ENCODE assay signal across 2 cellular contexts in the genomic region with DNA sequence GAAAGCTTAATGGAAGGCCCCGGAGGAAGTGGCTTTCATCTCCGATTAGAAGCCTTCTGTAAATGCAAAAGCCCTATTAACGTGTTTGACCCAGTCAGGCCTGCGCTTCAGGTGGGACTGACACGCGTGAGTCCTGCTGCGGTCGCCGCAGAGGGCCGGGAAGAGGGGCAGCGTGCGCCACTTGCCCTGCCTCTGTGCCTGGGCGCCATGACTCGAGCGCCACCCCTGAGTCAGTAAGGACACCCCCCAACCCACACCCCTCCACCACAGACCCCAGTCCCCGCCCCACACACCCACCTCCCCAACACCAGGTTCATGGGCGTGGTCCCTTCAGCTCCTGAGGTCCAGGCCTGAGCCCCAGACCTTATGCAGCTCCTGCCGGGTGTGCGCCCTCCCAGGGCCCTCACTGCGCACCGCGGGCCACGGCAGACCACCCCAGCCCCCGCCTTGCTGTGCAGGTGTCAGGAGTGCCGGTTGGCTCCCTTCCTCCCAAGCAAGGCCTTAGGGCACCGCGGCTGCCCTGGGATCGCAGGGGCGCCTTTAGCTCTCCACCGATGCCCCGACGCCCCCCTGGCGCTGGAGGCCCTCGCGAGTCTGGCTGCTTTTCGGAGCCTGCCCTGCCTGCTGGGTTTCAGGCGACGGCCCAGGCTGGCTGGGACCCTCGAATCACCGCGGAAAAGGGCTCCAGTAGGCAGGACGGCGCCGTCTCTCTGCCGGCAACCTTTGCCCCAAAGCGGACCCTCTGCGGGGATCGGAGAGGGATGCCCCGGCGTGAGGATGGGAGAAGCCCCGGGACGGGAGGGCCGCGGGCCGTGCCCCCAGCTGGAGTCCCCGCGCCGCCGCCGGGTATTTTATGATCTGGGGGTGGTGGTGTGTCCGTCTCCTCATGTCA.
TF ChIP-seq lines count a peak whose summit lies in the region.

No MANE protein-coding gene starts in this region.

TF ChIP-seq in SK-N-SH, 30 proteins besides CTCF, POLR2A, EP300 and RAD21 (continued from another document):
- TF ChIP-seq, protein P1, sequence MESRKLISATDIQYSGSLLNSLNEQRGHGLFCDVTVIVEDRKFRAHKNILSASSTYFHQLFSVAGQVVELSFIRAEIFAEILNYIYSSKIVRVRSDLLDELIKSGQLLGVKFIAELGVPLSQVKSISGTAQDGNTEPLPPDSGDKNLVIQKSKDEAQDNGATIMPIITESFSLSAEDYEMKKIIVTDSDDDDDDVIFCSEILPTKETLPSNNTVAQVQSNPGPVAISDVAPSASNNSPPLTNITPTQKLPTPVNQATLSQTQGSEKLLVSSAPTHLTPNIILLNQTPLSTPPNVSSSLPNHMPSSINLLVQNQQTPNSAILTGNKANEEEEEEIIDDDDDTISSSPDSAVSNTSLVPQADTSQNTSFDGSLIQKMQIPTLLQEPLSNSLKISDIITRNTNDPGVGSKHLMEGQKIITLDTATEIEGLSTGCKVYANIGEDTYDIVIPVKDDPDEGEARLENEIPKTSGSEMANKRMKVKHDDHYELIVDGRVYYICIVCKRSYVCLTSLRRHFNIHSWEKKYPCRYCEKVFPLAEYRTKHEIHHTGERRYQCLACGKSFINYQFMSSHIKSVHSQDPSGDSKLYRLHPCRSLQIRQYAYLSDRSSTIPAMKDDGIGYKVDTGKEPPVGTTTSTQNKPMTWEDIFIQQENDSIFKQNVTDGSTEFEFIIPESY (IDR thresholded peaks at IDR 0.05; ENCODE audit: borderline replicate concordance, low read depth), result no peak
- TF ChIP-seq MXI1 (IDR thresholded peaks at IDR 0.05; ENCODE audit: low read depth, low read length), result no peak
- TF ChIP-seq NRF1 (IDR thresholded peaks at IDR 0.05; ENCODE audit: low read depth, low read length), result no peak
- TF ChIP-seq FOSL2 (IDR thresholded peaks at IDR 0.05; ENCODE audit: borderline replicate concordance, low read depth), result no peak
- TF ChIP-seq RFX5 (IDR thresholded peaks at IDR 0.05; ENCODE audit: low read length), result no peak
- TF ChIP-seq TAF1 (IDR thresholded peaks at IDR 0.05; ENCODE audit: borderline replicate concordance, low read depth, low read length), result no peak
- no peak for TF ChIP-seq GABPA (IDR thresholded peaks at IDR 0.05; ENCODE audit: low read depth)
- TF ChIP-seq MEF2A (IDR thresholded peaks at IDR 0.05; ENCODE audit: borderline replicate concordance, low read depth), result no peak
- no peak for TF ChIP-seq PBX3 (IDR thresholded peaks at IDR 0.05)
- TF ChIP-seq, protein P2, sequence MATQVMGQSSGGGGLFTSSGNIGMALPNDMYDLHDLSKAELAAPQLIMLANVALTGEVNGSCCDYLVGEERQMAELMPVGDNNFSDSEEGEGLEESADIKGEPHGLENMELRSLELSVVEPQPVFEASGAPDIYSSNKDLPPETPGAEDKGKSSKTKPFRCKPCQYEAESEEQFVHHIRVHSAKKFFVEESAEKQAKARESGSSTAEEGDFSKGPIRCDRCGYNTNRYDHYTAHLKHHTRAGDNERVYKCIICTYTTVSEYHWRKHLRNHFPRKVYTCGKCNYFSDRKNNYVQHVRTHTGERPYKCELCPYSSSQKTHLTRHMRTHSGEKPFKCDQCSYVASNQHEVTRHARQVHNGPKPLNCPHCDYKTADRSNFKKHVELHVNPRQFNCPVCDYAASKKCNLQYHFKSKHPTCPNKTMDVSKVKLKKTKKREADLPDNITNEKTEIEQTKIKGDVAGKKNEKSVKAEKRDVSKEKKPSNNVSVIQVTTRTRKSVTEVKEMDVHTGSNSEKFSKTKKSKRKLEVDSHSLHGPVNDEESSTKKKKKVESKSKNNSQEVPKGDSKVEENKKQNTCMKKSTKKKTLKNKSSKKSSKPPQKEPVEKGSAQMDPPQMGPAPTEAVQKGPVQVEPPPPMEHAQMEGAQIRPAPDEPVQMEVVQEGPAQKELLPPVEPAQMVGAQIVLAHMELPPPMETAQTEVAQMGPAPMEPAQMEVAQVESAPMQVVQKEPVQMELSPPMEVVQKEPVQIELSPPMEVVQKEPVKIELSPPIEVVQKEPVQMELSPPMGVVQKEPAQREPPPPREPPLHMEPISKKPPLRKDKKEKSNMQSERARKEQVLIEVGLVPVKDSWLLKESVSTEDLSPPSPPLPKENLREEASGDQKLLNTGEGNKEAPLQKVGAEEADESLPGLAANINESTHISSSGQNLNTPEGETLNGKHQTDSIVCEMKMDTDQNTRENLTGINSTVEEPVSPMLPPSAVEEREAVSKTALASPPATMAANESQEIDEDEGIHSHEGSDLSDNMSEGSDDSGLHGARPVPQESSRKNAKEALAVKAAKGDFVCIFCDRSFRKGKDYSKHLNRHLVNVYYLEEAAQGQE (IDR thresholded peaks at IDR 0.05; ENCODE audit: low read depth, low read length), result no peak
- TF ChIP-seq NFIC (IDR thresholded peaks at IDR 0.05; ENCODE audit: borderline replicate concordance), result no peak
- TF ChIP-seq RCOR1 (IDR thresholded peaks at IDR 0.05; ENCODE audit: low read length), result no peak
- TF ChIP-seq JUND (IDR thresholded peaks at IDR 0.05), result no peak
- no peak for TF ChIP-seq FOXJ3 (CRISPR knock-in tag; IDR thresholded peaks at IDR 0.05)
- TF ChIP-seq, protein P3, sequence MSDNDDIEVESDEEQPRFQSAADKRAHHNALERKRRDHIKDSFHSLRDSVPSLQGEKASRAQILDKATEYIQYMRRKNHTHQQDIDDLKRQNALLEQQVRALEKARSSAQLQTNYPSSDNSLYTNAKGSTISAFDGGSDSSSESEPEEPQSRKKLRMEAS (IDR thresholded peaks at IDR 0.05; ENCODE audit: low read depth), result no peak
- TF ChIP-seq GATA2 (CRISPR knock-in tag; IDR thresholded peaks at IDR 0.05), result no peak
TF ChIP-seq in SK-N-SH: peak in this region for 0.

TF ChIP-seq in SK-N-SH treated with all-trans-retinoic acid at 6 μM for 48 hours, 23 proteins besides CTCF, POLR2A, EP300 and RAD21 (continued from another document):
- TF ChIP-seq, protein P4, sequence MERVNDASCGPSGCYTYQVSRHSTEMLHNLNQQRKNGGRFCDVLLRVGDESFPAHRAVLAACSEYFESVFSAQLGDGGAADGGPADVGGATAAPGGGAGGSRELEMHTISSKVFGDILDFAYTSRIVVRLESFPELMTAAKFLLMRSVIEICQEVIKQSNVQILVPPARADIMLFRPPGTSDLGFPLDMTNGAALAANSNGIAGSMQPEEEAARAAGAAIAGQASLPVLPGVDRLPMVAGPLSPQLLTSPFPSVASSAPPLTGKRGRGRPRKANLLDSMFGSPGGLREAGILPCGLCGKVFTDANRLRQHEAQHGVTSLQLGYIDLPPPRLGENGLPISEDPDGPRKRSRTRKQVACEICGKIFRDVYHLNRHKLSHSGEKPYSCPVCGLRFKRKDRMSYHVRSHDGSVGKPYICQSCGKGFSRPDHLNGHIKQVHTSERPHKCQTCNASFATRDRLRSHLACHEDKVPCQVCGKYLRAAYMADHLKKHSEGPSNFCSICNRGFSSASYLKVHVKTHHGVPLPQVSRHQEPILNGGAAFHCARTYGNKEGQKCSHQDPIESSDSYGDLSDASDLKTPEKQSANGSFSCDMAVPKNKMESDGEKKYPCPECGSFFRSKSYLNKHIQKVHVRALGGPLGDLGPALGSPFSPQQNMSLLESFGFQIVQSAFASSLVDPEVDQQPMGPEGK (CRISPR knock-in tag; IDR thresholded peaks at IDR 0.05; ENCODE audit: borderline replicate concordance), result no peak
- TF ChIP-seq PPARA (CRISPR knock-in tag; IDR thresholded peaks at IDR 0.05; ENCODE audit: borderline replicate concordance) (no peak), CREB5 (CRISPR knock-in tag; IDR thresholded peaks at IDR 0.05; ENCODE audit: low read depth) (no peak), SNAI2 (CRISPR knock-in tag; IDR thresholded peaks at IDR 0.05) (no peak), CSDC2 (CRISPR knock-in tag; IDR thresholded peaks at IDR 0.05) (no peak), ZNF70 (CRISPR knock-in tag; IDR thresholded peaks at IDR 0.05) (no peak), ZNF8 (CRISPR knock-in tag; IDR thresholded peaks at IDR 0.05) (no peak), OSR1 (CRISPR knock-in tag; IDR thresholded peaks at IDR 0.05) (no peak), ISL1 (CRISPR knock-in tag; IDR thresholded peaks at IDR 0.05) (no peak)
